Comparison of ENCODE assay signal across 16 cellular contexts in genomic region chr3:62662680-62663079, GRCh38.
DNase-seq lines count a peak whose midpoint lies in the region; ATAC-seq and TF ChIP-seq lines count a peak whose summit lies in the region.
"Had no signal": no experiment of that assay in that cellular context is flagged by ENCODE, and none has a peak within 500 bp of the region (broad histone marks: within the 10 kb centered on the region; RNA-seq: fewer than 3 reads in every experiment).

No MANE protein-coding gene starts in this region.

- H3K4me3 ChIP-seq in IMR-90 (ENCODE audit: insufficient read depth, low read depth, low read length) (no peak overlapping the region), thyroid gland (replicated peaks in 1 of 3) (no peak overlapping the region), tibial artery (no peak overlapping the region)
- H3K4me3 ChIP-seq: BLaER1 treated with 17β-estradiol and CSF1 and Interleukin-3, amounts not matched to agents 10 nM and 100 nM had no signal

- no TSS peak for BruUV-seq in IMR-90 (replicated peaks; lab: Mats Ljungman, UMichigan)

- POLR2A ChIA-PET in IMR-90 (lab: Charles Lee; ENCODE audit: unreplicated experiment): no interaction called here

- H3K9ac ChIP-seq in IMR-90 (ENCODE audit: low read depth, low read length): no peak overlapping the region
- H3K9ac ChIP-seq: BLaER1 treated with 17β-estradiol and CSF1 and Interleukin-3, amounts not matched to agents 10 nM and 100 nM had no signal

- CTCF ChIA-PET in IMR-90 (lab: Yijun Ruan, JAX): no interaction called here

- no peaks in the 10 kb centered on the region for H4K20me1 ChIP-seq in IMR-90 (ENCODE audit: insufficient read depth, low read length)
- H4K20me1 ChIP-seq: BLaER1 treated with 17β-estradiol and CSF1 and Interleukin-3, amounts not matched to agents 10 nM and 100 nM had no signal

- H3K56ac ChIP-seq in IMR-90 (ENCODE audit: extremely low read depth, insufficient read depth, low read length): no peak overlapping the region

- no peak overlapping the region for H2AK5ac ChIP-seq in IMR-90 (ENCODE audit: low read depth, low read length)

- no peak overlapping the region for H4K8ac ChIP-seq in IMR-90 (ENCODE audit: low read depth in 2 of 2, low read length in 2 of 2)

- H2BK120ac ChIP-seq in IMR-90 (ENCODE audit: low read depth, low read length): no peak overlapping the region

- in situ Hi-C loops in IMR-90 (cut with MboI; ENCODE audit: low sequenced_read_pairs): no loop called here

- H3K36me3 ChIP-seq in IMR-90 (ENCODE audit: control insufficient read depth, insufficient read depth, low read length) (no peaks in the 10 kb centered on the region), thyroid gland (no peaks in the 10 kb centered on the region), tibial artery (no peaks in the 10 kb centered on the region)
- H3K36me3 ChIP-seq: BLaER1 treated with 17β-estradiol and CSF1 and Interleukin-3, amounts not matched to agents 10 nM and 100 nM had no signal

- no peak overlapping the region for H3K4ac ChIP-seq in IMR-90 (ENCODE audit: low read depth, low read length)

- H3K27ac ChIP-seq in IMR-90 (ENCODE audit: insufficient read depth, low read length) (no peak overlapping the region), thyroid gland (no peak overlapping the region), tibial artery (no peak overlapping the region)
- H3K27ac ChIP-seq: 22Rv1; BLaER1 treated with 17β-estradiol and CSF1 and Interleukin-3, amounts not matched to agents 10 nM and 100 nM had no signal

- peaks cover 1% of the 10 kb centered on the region; the same call in 1 of the 2 replicates for H3K27me3 ChIP-seq in IMR-90 (ENCODE audit: control insufficient read depth, insufficient read depth, low read length)
- no peaks in the 10 kb centered on the region for H3K27me3 ChIP-seq in thyroid gland
- H3K27me3 ChIP-seq in tibial artery: peaks cover 0 to 19% of the 10 kb centered on the region in 2 donors
- H3K27me3 ChIP-seq: BLaER1 treated with 17β-estradiol and CSF1 and Interleukin-3, amounts not matched to agents 10 nM and 100 nM had no signal

- H2BK20ac ChIP-seq in IMR-90 (ENCODE audit: low read depth, low read length): no peak overlapping the region

- no peak for ATAC-seq in IMR-90 (ENCODE audit: low read depth)

- no peak for TF ChIP-seq CTCF in IMR-90 (conservative IDR thresholded peaks at IDR 0.05; ENCODE audit: low read depth, low read length)
- no peak for TF ChIP-seq CTCF in thyroid gland (IDR thresholded peaks at IDR 0.05)
- TF ChIP-seq CTCF in tibial artery (IDR thresholded peaks at IDR 0.05): no peak

- no peak overlapping the region for H3K14ac ChIP-seq in IMR-90 (replicated peaks; ENCODE audit: low read depth, low read length)

- no peak for TF ChIP-seq RAD21 in IMR-90 (IDR thresholded peaks at IDR 0.05; ENCODE audit: low read length)

- peak overlapping the region; percentile 16 for H2AFZ ChIP-seq in IMR-90 (replicated peaks; ENCODE audit: low read length, poor library complexity)

- H3K23ac ChIP-seq in IMR-90 (ENCODE audit: low read depth, low read length): no peak overlapping the region

- intact Hi-C loops in IMR-90 (cut with micrococcal nuclease) (no loop called here), thyroid gland (cut with DNase I) (loop anchor here (10.0 kb wide), 2 partner anchors 532 to 562 kb away; no protein-coding TSS in a partner anchor), tibial artery (cut with DNase I; ENCODE audit: low total_unique reads) (no loop called here)

- H2BK15ac ChIP-seq in IMR-90 (ENCODE audit: low read depth, low read length): no peak overlapping the region

- no peaks in the 10 kb centered on the region for H3K79me1 ChIP-seq in IMR-90 (ENCODE audit: low read depth in 1 of 2, low read length in 2 of 2)

- 45% methylated on average over 2 of the region's 6 CpGs; no CpG with 5 or more reads in 1 of the 2 experiments for WGBS in IMR-90 (ENCODE audit: extremely low coverage in 2 of 2, insufficient read length in 1 of 2), 2 experiments
- 42 to 57% methylated on average over 6 of the region's 6 CpGs for WGBS in thyroid gland, 2 donors

- no peak overlapping the region for H4K5ac ChIP-seq in IMR-90 (ENCODE audit: low read depth, low read length)

- peak; percentile 8 for DNase-seq in DMS 273 (lab: John Stamatoyannopoulos, UW; ENCODE audit: unreplicated experiment)
- DNase-seq in DMS 273 treated with DMSO at 0.1 percent for 48 hours (lab: John Stamatoyannopoulos, UW): no peak
- no peak for DNase-seq in IMR-90
- peak; percentile 84 for DNase-seq in SK-N-DZ (ENCODE audit: low spot score)
- DNase-seq in thyroid gland: peak; percentile 10 to 15
- DNase-seq in tibial artery: no peak
- no peak for DNase-seq in NCI-H774 (lab: John Stamatoyannopoulos, UW)
- DNase-seq: AML-193; CD4-positive, CD25-positive, alpha-beta regulatory T cell; DMS153; GF-D8; HCEC 1CT; HFFc6; KBM-7 had no signal

- no peak overlapping the region for H3K18ac ChIP-seq in IMR-90 (ENCODE audit: low read depth, low read length)

- H4K91ac ChIP-seq in IMR-90 (ENCODE audit: insufficient read depth, low read depth, low read length): no peak overlapping the region

- H3K9me1 ChIP-seq in IMR-90 (ENCODE audit: insufficient read depth, low read length): no peaks in the 10 kb centered on the region

- H2AK9ac ChIP-seq in IMR-90 (replicated peaks; ENCODE audit: low read depth, low read length, poor library complexity): no peak overlapping the region

- H3K9me3 ChIP-seq in IMR-90 (ENCODE audit: control insufficient read depth, insufficient read depth, low read length) (no peaks in the 10 kb centered on the region), thyroid gland (no peaks in the 10 kb centered on the region), tibial artery (no peaks in the 10 kb centered on the region)
- H3K9me3 ChIP-seq: BLaER1 treated with 17β-estradiol and CSF1 and Interleukin-3, amounts not matched to agents 10 nM and 100 nM had no signal

- TF ChIP-seq POLR2A in IMR-90 (IDR thresholded peaks at IDR 0.05; ENCODE audit: low read depth, low read length) (no peak), thyroid gland (IDR thresholded peaks at IDR 0.05) (no peak)

- no peak overlapping the region for H3K4me2 ChIP-seq in IMR-90 (ENCODE audit: low read depth, low read length)
- H3K4me2 ChIP-seq: BLaER1 treated with 17β-estradiol and CSF1 and Interleukin-3, amounts not matched to agents 10 nM and 100 nM had no signal

- no peak overlapping the region for H2BK5ac ChIP-seq in IMR-90 (ENCODE audit: low read depth, low read length, poor library complexity, severe bottlenecking)

- dilution Hi-C loops in IMR-90 (cut with HindIII; ENCODE audit: low sequenced_read_pairs, unreplicated experiment): no loop called here

- H3K4me1 ChIP-seq in IMR-90 (ENCODE audit: control insufficient read depth, insufficient read depth, low read length) (no peaks in the 10 kb centered on the region), thyroid gland (peaks cover 0 to 9% of the 10 kb centered on the region in 2 donors), tibial artery (no peaks in the 10 kb centered on the region)

TF ChIP-seq in IMR-90, 13 proteins besides CTCF, POLR2A, EP300 and RAD21:
- no peak for TF ChIP-seq BHLHE40 (IDR thresholded peaks at IDR 0.05; ENCODE audit: low read depth, low read length)

Comparison
In these comparisons a context has a peak if more than half of its experiments do, and no peak if none do; other contexts are left out.
1. DNase-seq: peak in DMS 273 (single experiment), SK-N-DZ (single experiment) and thyroid gland (2 of 2); none in DMS 273 treated with DMSO at 0.1 percent for 48 hours (single experiment), IMR-90 (single experiment), tibial artery (0 of 2) and NCI-H774 (single experiment).